In the genomic region with DNA sequence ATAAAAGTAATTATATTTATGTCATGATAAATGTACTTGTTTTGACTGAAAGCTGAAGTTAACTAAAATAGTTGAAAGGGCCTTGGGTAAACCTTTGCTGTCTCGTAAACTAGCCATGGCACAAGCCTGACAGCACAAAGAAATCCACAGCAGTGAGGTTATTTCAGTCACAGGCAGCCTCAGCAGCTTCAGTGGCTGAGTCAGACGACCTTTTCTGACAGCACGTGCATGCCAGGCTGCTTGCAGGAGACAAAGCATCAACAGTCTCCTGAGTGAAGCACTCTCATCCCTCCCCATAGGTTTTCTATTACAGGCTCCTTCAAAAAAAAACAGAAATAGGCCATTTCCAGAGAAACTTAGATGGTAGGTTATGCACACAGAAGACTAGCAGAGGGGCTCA, we compare ENCODE assay signal across 8 cellular contexts. TPM values are rescaled to one million over a fixed set of nuclear protein-coding genes. Genes with fewer than 3 reads are reported as not detected.
DNase-seq lines count a peak whose midpoint lies in the region; ATAC-seq and TF ChIP-seq lines count a peak whose summit lies in the region.

No MANE protein-coding gene starts in this region.

- no peak overlapping the region for H3K9ac ChIP-seq in endodermal cell (ENCODE audit: extremely low read depth, low read length, poor library complexity, severe bottlenecking)
- no peak overlapping the region for H3K9ac ChIP-seq in neuronal stem cell (ENCODE audit: low read depth, low read length, poor library complexity)

- H2BK15ac ChIP-seq in neuronal stem cell (ENCODE audit: low read length): no peak overlapping the region

- H3K36me3 Mint-ChIP-seq in endodermal cell (ENCODE audit: low read depth): peaks cover 19% of the 10 kb centered on the region

- H3K18ac ChIP-seq in neuronal stem cell (ENCODE audit: low read length): no peak overlapping the region

- ATAC-seq in HG02938 (IDR thresholded peaks at IDR 0.05; ENCODE audit: unreplicated experiment) (no peak), GM19455 (IDR thresholded peaks at IDR 0.05; ENCODE audit: unreplicated experiment) (no peak), left lobe of liver (no peak)

- H2BK12ac ChIP-seq in neuronal stem cell (ENCODE audit: low read length): no peak overlapping the region

- no peaks in the 10 kb centered on the region for H3K9me3 ChIP-seq in endodermal cell (ENCODE audit: control insufficient read depth, low read length)
- H3K9me3 ChIP-seq in neuronal stem cell (replicated peaks in 1 of 2; ENCODE audit: control insufficient read depth in 2 of 2, insufficient read depth in 1 of 2, low read depth in 1 of 2, low read length in 2 of 2): peaks cover 0 to 2% of the 10 kb centered on the region in 2 donors

- H2AFZ ChIP-seq in neuronal stem cell (ENCODE audit: low read length): peak overlapping the region; percentile 77

- H3K23ac ChIP-seq in neuronal stem cell (ENCODE audit: low read depth, low read length, poor library complexity): no peak overlapping the region

- no peak overlapping the region for H2AK5ac ChIP-seq in neuronal stem cell (ENCODE audit: low read depth, low read length)

- no peak overlapping the region for H2BK5ac ChIP-seq in neuronal stem cell (ENCODE audit: low read length)

- no peak overlapping the region for H3K4me3 Mint-ChIP-seq in endodermal cell

- no peaks in the 10 kb centered on the region for H3K27me3 Mint-ChIP-seq in endodermal cell (ENCODE audit: insufficient read depth)

- no peak overlapping the region for H3K4ac ChIP-seq in neuronal stem cell (ENCODE audit: low read length)

- H3K27ac ChIP-seq in endodermal cell (ENCODE audit: low read depth, low read length) (peak overlapping the region; percentile 54), neuronal stem cell (replicated peaks; ENCODE audit: low read length) (no peak overlapping the region)

- H3K14ac ChIP-seq in neuronal stem cell (ENCODE audit: low read length): no peak overlapping the region

- H2BK120ac ChIP-seq in neuronal stem cell (ENCODE audit: low read depth, low read length): no peak overlapping the region

- DNase-seq in GM03348 (ENCODE audit: low spot score) (peak; percentile 70), NCI-H446 treated with DMSO at 0.1 percent for 48 hours (lab: John Stamatoyannopoulos, UW) (peak; percentile 15), endodermal cell (peak; percentile 57), neuronal stem cell (ENCODE audit: low spot score) (peak; percentile 18), NCI-H2107 treated with DMSO at 0.1 percent for 48 hours (lab: John Stamatoyannopoulos, UW; ENCODE audit: unreplicated experiment) (no peak), left lobe of liver (ENCODE audit: low spot score) (no peak)

- 64 to 66% methylated on average over 3 of the region's 3 CpGs for WGBS in endodermal cell (ENCODE audit: insufficient coverage in 1 of 2, insufficient read length in 1 of 2), 2 experiments
- no CpG with 5 or more reads among the region's 3 CpGs for WGBS in neuronal stem cell (ENCODE audit: extremely low coverage in 2 of 2, insufficient read length in 2 of 2, insufficient replicate concordance in 1 of 2), 2 donors

- H3K9me3 Mint-ChIP-seq in endodermal cell: no peaks in the 10 kb centered on the region

- H3K4me2 ChIP-seq in neuronal stem cell (ENCODE audit: insufficient read depth, low read length, poor library complexity, severe bottlenecking): no peak overlapping the region

- no peak overlapping the region for H4K91ac ChIP-seq in neuronal stem cell (ENCODE audit: low read depth, low read length, poor library complexity)

- H3K4me1 ChIP-seq in endodermal cell (ENCODE audit: control insufficient read depth, insufficient read depth, low read length): no peaks in the 10 kb centered on the region
- peaks cover 4 to 9% of the 10 kb centered on the region in 2 donors for H3K4me1 ChIP-seq in neuronal stem cell (ENCODE audit: control insufficient read depth in 2 of 2, insufficient read depth in 1 of 2, low read depth in 1 of 2, low read length in 2 of 2)

- H3K4me3 ChIP-seq in endodermal cell (ENCODE audit: low read length): no peak overlapping the region
- H3K4me3 ChIP-seq in neuronal stem cell (ENCODE audit: low read length in 2 of 2): no peak overlapping the region

- H3K27ac Mint-ChIP-seq in endodermal cell: no peak overlapping the region

- no peaks in the 10 kb centered on the region for H3K27me3 ChIP-seq in endodermal cell (ENCODE audit: control insufficient read depth, insufficient read depth, low read length, poor library complexity, severe bottlenecking)
- H3K27me3 ChIP-seq in neuronal stem cell (ENCODE audit: control insufficient read depth in 3 of 3, insufficient read depth in 3 of 3, low read depth in 1 of 3, low read length in 3 of 3): no peaks in the 10 kb centered on the region

- no peak overlapping the region for H4K8ac ChIP-seq in neuronal stem cell (ENCODE audit: low read depth, low read length)

- no peaks in the 10 kb centered on the region for H3K79me1 ChIP-seq in neuronal stem cell (ENCODE audit: low read depth, low read length)

- H3K36me3 ChIP-seq in endodermal cell (ENCODE audit: control insufficient read depth, insufficient read depth, low read length) (peaks cover 18% of the 10 kb centered on the region), neuronal stem cell (replicated peaks in 1 of 2; ENCODE audit: control insufficient read depth in 2 of 2, insufficient read depth in 2 of 2, low read length in 2 of 2) (peaks cover 2 to 34% of the 10 kb centered on the region in 2 donors)

- TF ChIP-seq CTCF in endodermal cell (conservative IDR thresholded peaks at IDR 0.05): no peak

- no peaks in the 10 kb centered on the region for H3K4me1 Mint-ChIP-seq in endodermal cell

RNA-seq across cellular contexts. Expression of a gene that starts 34.6 kb away (rescaled TPM):
- total RNA-seq in endodermal cell (10 to 100 TPM; 24.5 to 25.1 TPM), left lobe of liver (0.75 TPM)
- polyA plus RNA-seq in endodermal cell (2013, experiment 1 of 2): 20.5 TPM
- 20.4 TPM for polyA plus RNA-seq in endodermal cell (2013, experiment 2 of 2)
- 12.3 TPM for polyA plus RNA-seq in neuronal stem cell (2013, experiment 1 of 2)
- polyA plus RNA-seq in neuronal stem cell (2013, experiment 2 of 2): 12.5 TPM

Comparison
In these comparisons a context has a peak if more than half of its experiments do, and no peak if none do; other contexts are left out.
1. DNase-seq: peak in GM03348 (single experiment), NCI-H446 treated with DMSO at 0.1 percent for 48 hours (single experiment), endodermal cell (single experiment) and neuronal stem cell (single experiment); none in NCI-H2107 treated with DMSO at 0.1 percent for 48 hours (single experiment) and left lobe of liver (single experiment).
2. RNA of a gene that starts 34.6 kb away (total RNA-seq): 24.5 to 25.1 TPM in endodermal cell; 0.75 TPM in left lobe of liver (single experiment); every median in the first group is over 10 times any median in the second.